Comparison of ENCODE assay signal across 8 cellular contexts in genomic region chr5:142357469-142358090, GRCh38. TPM values are rescaled to one million over a fixed set of nuclear protein-coding genes. Genes with fewer than 3 reads are reported as not detected.
DNase-seq lines count a peak whose midpoint lies in the region; ATAC-seq lines count a peak whose summit lies in the region.

No MANE protein-coding gene starts in this region.

- H3K27ac ChIP-seq in iPS-18a (ENCODE audit: low read length): peak overlapping the region; percentile 83

- no peaks in the 10 kb centered on the region for H3K36me3 ChIP-seq in iPS-18a (ENCODE audit: control insufficient read depth, low read depth, low read length)

- peak overlapping the region; percentile 56 for H3K4me3 ChIP-seq in iPS-18a (ENCODE audit: low read length)

- peak overlapping the region; percentile 55 to 82 for H3K27ac Mint-ChIP-seq in activated naive CD4-positive, alpha-beta T cell treated with anti-CD3 and anti-CD28 coated beads, Interleukin-2, amount 50 U/mL, for 72 hours

- peaks cover 8% of the 10 kb centered on the region for H3K27me3 ChIP-seq in iPS-18a (ENCODE audit: control insufficient read depth, insufficient read depth, low read length)

- H3K9me3 ChIP-seq in iPS-18a (ENCODE audit: control insufficient read depth, low read depth, low read length): no peaks in the 10 kb centered on the region

- H3K36me3 Mint-ChIP-seq in activated naive CD4-positive, alpha-beta T cell treated with anti-CD3 and anti-CD28 coated beads, Interleukin-2, amount 50 U/mL, for 72 hours: no peaks in the 10 kb centered on the region

- no peaks in the 10 kb centered on the region for H3K9me3 Mint-ChIP-seq in activated naive CD4-positive, alpha-beta T cell treated with anti-CD3 and anti-CD28 coated beads, Interleukin-2, amount 50 U/mL, for 72 hours

- ATAC-seq in activated naive CD4-positive, alpha-beta T cell treated with anti-CD3 and anti-CD28 coated beads, Interleukin-2, amount 50 U/mL, for 72 hours: no peak
- no peak for ATAC-seq in stimulated activated naive CD8-positive, alpha-beta T cell treated with anti-CD3 and anti-CD28 coated beads, Interleukin-15, Interleukin-2, amounts not matched to agents 100 U/mL and 50 U/mL, for 24 hours
- no peak for ATAC-seq in HG03025 (IDR thresholded peaks at IDR 0.05; ENCODE audit: low FRiP score, unreplicated experiment)

- DNase-seq in DMS53 (lab: John Stamatoyannopoulos, UW): peak; percentile 33
- DNase-seq in DMS53 treated with DMSO at 0.1 percent for 48 hours (lab: John Stamatoyannopoulos, UW; ENCODE audit: unreplicated experiment): no peak
- peak in 1 of 2 donors; percentile 8 for DNase-seq in activated naive CD4-positive, alpha-beta T cell treated with anti-CD3 and anti-CD28 coated beads, Interleukin-2, amount 50 U/mL, for 72 hours (ENCODE audit: low spot score in 2 of 2)
- DNase-seq in stimulated activated naive CD8-positive, alpha-beta T cell treated with anti-CD3 and anti-CD28 coated beads, Interleukin-15, Interleukin-2, amounts not matched to agents 100 U/mL and 50 U/mL, for 24 hours: peak; percentile 14
- DNase-seq in effector CD4-positive, alpha-beta T cell: no peak
- DNase-seq in NCI-H1436 (lab: John Stamatoyannopoulos, UW): no peak

- peaks cover 47% of the 10 kb centered on the region for H3K4me1 ChIP-seq in iPS-18a (ENCODE audit: control insufficient read depth, low read depth, low read length)

- peak overlapping the region; percentile 46 for H3K9ac ChIP-seq in iPS-18a (ENCODE audit: low read length)

RNA-seq across cellular contexts. Expression of gene SPRY4, which starts 32.8 kb away (rescaled TPM):
- total RNA-seq in activated naive CD4-positive, alpha-beta T cell treated with anti-CD3 and anti-CD28 coated beads, Interleukin-2, amount 50 U/mL, for 72 hours: under 1 TPM; 0.16 to 0.51 TPM

Comparison
In these comparisons a context has a peak if more than half of its experiments do, and no peak if none do; other contexts are left out.
1. DNase-seq: peak in DMS53 (single experiment) and stimulated activated naive CD8-positive, alpha-beta T cell treated with anti-CD3 and anti-CD28 coated beads, Interleukin-15, Interleukin-2, amounts not matched to agents 100 U/mL and 50 U/mL, for 24 hours (single experiment); none in DMS53 treated with DMSO at 0.1 percent for 48 hours (single experiment), effector CD4-positive, alpha-beta T cell (single experiment) and NCI-H1436 (single experiment).